11 cellular contexts compared by ENCODE assay signal in the genomic region with DNA sequence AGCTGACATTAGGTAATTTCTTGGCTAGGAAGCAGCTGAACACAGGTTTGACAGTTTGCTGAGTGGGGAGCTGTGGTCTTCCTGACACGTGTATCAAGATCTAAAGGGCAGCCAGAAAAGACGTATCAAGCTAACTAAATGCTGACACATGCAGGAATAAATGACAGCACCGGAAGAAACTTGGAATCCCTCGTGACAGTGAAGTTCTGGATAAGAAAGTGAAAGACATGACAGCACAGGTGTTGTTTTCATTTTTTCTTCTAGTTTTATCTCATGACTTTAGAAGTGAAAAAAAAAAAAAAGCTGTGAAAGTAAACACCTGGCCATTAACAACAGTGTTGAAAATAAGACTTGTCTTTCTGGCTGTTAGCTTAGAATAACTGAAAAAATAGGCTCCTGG. TPM values are rescaled to one million over a fixed set of nuclear protein-coding genes. Genes with fewer than 3 reads are reported as not detected.
A peak's percentile ranks its signal among the peaks of the same experiment; 100 is the strongest.
DNase-seq lines count a peak whose midpoint lies in the region; ATAC-seq lines count a peak whose summit lies in the region.
"Had no signal": no experiment of that assay in that cellular context is flagged by ENCODE, and none has a peak within 500 bp of the region (broad histone marks: within the 10 kb centered on the region; RNA-seq: fewer than 3 reads in every experiment).

No MANE protein-coding gene starts in this region.

- no CpG with 5 or more reads among the region's 4 CpGs for WGBS in mesendoderm (ENCODE audit: extremely low coverage, insufficient coverage, low lambda C conversion rate)

- intact Hi-C loops in activated CD4-positive, alpha-beta T cell treated with anti-CD3 and anti-CD28 coated beads, Interleukin-2, amount 10 ng/mL, durations not matched to agents 24 days and 14 days (cut with micrococcal nuclease): loop anchor here (5.0 kb wide), 1 partner anchor 676 kb away; no protein-coding TSS in a partner anchor

- H3K79me2 ChIP-seq in mesendoderm (ENCODE audit: control insufficient read depth, insufficient read depth, low read length): no peaks in the 10 kb centered on the region

- no peaks in the 10 kb centered on the region for H3K36me3 ChIP-seq in mesendoderm (ENCODE audit: control insufficient read depth, insufficient read depth, low read length)

- H3K4ac ChIP-seq in mesendoderm (ENCODE audit: low read depth, low read length): peak overlapping the region; percentile 16

- H3K18ac ChIP-seq in mesendoderm (ENCODE audit: low read length): no peak overlapping the region

- H3K9me3 Mint-ChIP-seq in activated CD4-positive, alpha-beta T cell treated with anti-CD3 and anti-CD28 coated beads, Interleukin-2, amount 10 ng/mL, durations not matched to agents 24 days and 14 days: no peaks in the 10 kb centered on the region

- DNase-seq in activated CD4-positive, alpha-beta T cell treated with anti-CD3 and anti-CD28 coated beads, Interleukin-2, amount 10 ng/mL, durations not matched to agents 24 days and 14 days: peak; percentile 72
- no peak for DNase-seq in activated CD4-positive, alpha-beta T cell treated with anti-CD3 and anti-CD28 coated beads for 4 hours
- DNase-seq in mesendoderm: no peak
- DNase-seq in anterior cingulate cortex (lab: John Stamatoyannopoulos, UW): no peak
- no peak for DNase-seq in NCI-H1417 (lab: John Stamatoyannopoulos, UW)
- no peak for DNase-seq in activated T-cell treated with anti-CD3 and anti-CD28 coated beads for 4 hours
- DNase-seq: hypothalamus, midbrain, NCI-H1930 had no signal

- no peak overlapping the region for H3K4me2 ChIP-seq in mesendoderm (ENCODE audit: low read length)

- peak overlapping the region; percentile 3 for H3K4me3 Mint-ChIP-seq in activated CD4-positive, alpha-beta T cell treated with anti-CD3 and anti-CD28 coated beads, Interleukin-2, amount 10 ng/mL, durations not matched to agents 24 days and 14 days

- no peak overlapping the region for H3K56ac ChIP-seq in mesendoderm (ENCODE audit: low read length)

- no peak overlapping the region for H4K8ac ChIP-seq in mesendoderm (ENCODE audit: low read depth, low read length)

- no peaks in the 10 kb centered on the region for H3K79me1 ChIP-seq in mesendoderm (ENCODE audit: low read length)

- H3K27me3 ChIP-seq in mesendoderm (ENCODE audit: insufficient read depth, low read length, poor library complexity): no peaks in the 10 kb centered on the region

- H3K9ac ChIP-seq in mesendoderm (ENCODE audit: low read length): no peak overlapping the region

- H3K4me1 ChIP-seq in mesendoderm (ENCODE audit: control insufficient read depth, low read depth, low read length): no peaks in the 10 kb centered on the region

- peaks cover 13% of the 10 kb centered on the region for H3K27me3 Mint-ChIP-seq in activated CD4-positive, alpha-beta T cell treated with anti-CD3 and anti-CD28 coated beads, Interleukin-2, amount 10 ng/mL, durations not matched to agents 24 days and 14 days

- no peak overlapping the region for H2BK120ac ChIP-seq in mesendoderm (ENCODE audit: low read depth, low read length)

- no peak overlapping the region for H3K27ac ChIP-seq in mesendoderm (ENCODE audit: low read depth, low read length)

- no peaks in the 10 kb centered on the region for H3K36me3 Mint-ChIP-seq in activated CD4-positive, alpha-beta T cell treated with anti-CD3 and anti-CD28 coated beads, Interleukin-2, amount 10 ng/mL, durations not matched to agents 24 days and 14 days (ENCODE audit: low read depth)

- H2AK5ac ChIP-seq in mesendoderm (ENCODE audit: low read length): no peak overlapping the region

- peak; percentile 78 for ATAC-seq in HG02588 (IDR thresholded peaks at IDR 0.05; ENCODE audit: unreplicated experiment)
- ATAC-seq in HG03469 (IDR thresholded peaks at IDR 0.05; ENCODE audit: unreplicated experiment): peak; percentile 55

- peaks cover 15% of the 10 kb centered on the region for H3K4me1 Mint-ChIP-seq in activated CD4-positive, alpha-beta T cell treated with anti-CD3 and anti-CD28 coated beads, Interleukin-2, amount 10 ng/mL, durations not matched to agents 24 days and 14 days

- H2BK5ac ChIP-seq in mesendoderm (ENCODE audit: low read length): no peak overlapping the region

- no peak overlapping the region for H3K4me3 ChIP-seq in mesendoderm (ENCODE audit: low read length)

- no peak overlapping the region for H3K23ac ChIP-seq in mesendoderm (ENCODE audit: low read length)

- H3K27ac Mint-ChIP-seq in activated CD4-positive, alpha-beta T cell treated with anti-CD3 and anti-CD28 coated beads, Interleukin-2, amount 10 ng/mL, durations not matched to agents 24 days and 14 days: no peak overlapping the region

- no peak overlapping the region for H4K5ac ChIP-seq in mesendoderm (ENCODE audit: low read length)

- H2BK15ac ChIP-seq in mesendoderm (replicated peaks; ENCODE audit: low read depth): no peak overlapping the region

RNA-seq across cellular contexts. Expression of a gene that starts 48.7 kb away (rescaled TPM):
- total RNA-seq in activated CD4-positive, alpha-beta T cell treated with anti-CD3 and anti-CD28 coated beads, Interleukin-2, amount 10 ng/mL, durations not matched to agents 24 days and 14 days: not detected in 2 replicates
- polyA plus RNA-seq in mesendoderm (2013, experiment 1 of 2): 0.11 TPM
- 0.10 TPM for polyA plus RNA-seq in mesendoderm (2013, experiment 2 of 2)
